In genomic region chr2:12151716-12152115, GRCh38 we compare ENCODE assay signal across 19 cellular contexts.
DNase-seq lines count a peak whose midpoint lies in the region; ATAC-seq and TF ChIP-seq lines count a peak whose summit lies in the region.
"Had no signal": no experiment of that assay in that cellular context is flagged by ENCODE, and none has a peak within 500 bp of the region (broad histone marks: within the 10 kb centered on the region; RNA-seq: fewer than 3 reads in every experiment).

No MANE protein-coding gene starts in this region.

- H3K9ac ChIP-seq in mammary epithelial cell (ENCODE audit: insufficient read depth, low read length) = no peak overlapping the region

- H3K27ac ChIP-seq in breast epithelium (no peak overlapping the region), mammary epithelial cell (ENCODE audit: insufficient read depth, low read depth, low read length) (no peak overlapping the region)
- H3K27ac ChIP-seq: 22Rv1 had no signal

- intact Hi-C loops in MCF 10A (cut with micrococcal nuclease) = no loop called here
- intact Hi-C loops in breast epithelium (cut with DNase I; ENCODE audit: low total_unique reads) = no loop called here
- intact Hi-C loops in mammary epithelial cell (cut with micrococcal nuclease) = no loop called here

- dilution Hi-C loops in mammary epithelial cell (cut with HindIII; ENCODE audit: low sequenced_read_pairs) = no loop called here

- WGBS in mammary epithelial cell (ENCODE audit: low coverage, missing lambda C conversion rate) = 19% methylated on average over 6 of the region's 6 CpGs

- H3K4me3 ChIP-seq in breast epithelium = no peak overlapping the region
- H3K4me3 ChIP-seq in mammary epithelial cell (replicated peaks in 1 of 3; ENCODE audit: insufficient read depth in 1 of 3, low read depth in 2 of 3, low read length in 3 of 3) = no peak overlapping the region
- no peak overlapping the region for H3K4me3 ChIP-seq in fibroblast of villous mesenchyme (ENCODE audit: low read depth, low read length)
- H3K4me3 ChIP-seq: GM12878, HAP-1 had no signal

- H3K79me2 ChIP-seq in mammary epithelial cell (ENCODE audit: insufficient read depth, low read length) = no peaks in the 10 kb centered on the region

- TF ChIP-seq CTCF in MCF 10A (IDR thresholded peaks at IDR 0.05; ENCODE audit: unreplicated experiment) = no peak
- no peak for TF ChIP-seq CTCF in breast epithelium (IDR thresholded peaks at IDR 0.05)
- TF ChIP-seq CTCF in mammary epithelial cell (conservative IDR thresholded peaks at IDR 0.05 in 1 of 2, IDR thresholded peaks at IDR 0.05 in 1 of 2; ENCODE audit: extremely low read depth in 1 of 2, insufficient read depth in 1 of 2, low read depth in 1 of 2, low read length in 2 of 2) = no peak
- TF ChIP-seq CTCF in fibroblast of villous mesenchyme (IDR thresholded peaks at IDR 0.05; ENCODE audit: insufficient read depth, low read depth, low read length) = no peak

- ATAC-seq in GM21381 (IDR thresholded peaks at IDR 0.05; ENCODE audit: unreplicated experiment) = no peak
- no peak for ATAC-seq in GM18907 (IDR thresholded peaks at IDR 0.05; ENCODE audit: unreplicated experiment)
- no peak for ATAC-seq in HG02870 (IDR thresholded peaks at IDR 0.05; ENCODE audit: unreplicated experiment)
- ATAC-seq: GM12878 had no signal

- no TSS peak for BruUV-seq in MCF 10A (replicated peaks; lab: Mats Ljungman, UMichigan)
- BruUV-seq in mammary epithelial cell (replicated peaks; lab: Mats Ljungman, UMichigan) = no TSS peak

- no peaks in the 10 kb centered on the region for H3K27me3 Mint-ChIP-seq in MCF 10A (ENCODE audit: insufficient read depth, unreplicated experiment)
- H3K27me3 Mint-ChIP-seq: CD4-positive, alpha-beta T cell had no signal

- H3K36me3 ChIP-seq in breast epithelium (no peaks in the 10 kb centered on the region), mammary epithelial cell (ENCODE audit: insufficient read depth, low read length) (no peaks in the 10 kb centered on the region)
- H3K36me3 ChIP-seq: BE2C, HAP-1 had no signal

- TF ChIP-seq POLR2A in breast epithelium (IDR thresholded peaks at IDR 0.05) = no peak

- DNase-seq in MCF 10A (ENCODE audit: unreplicated experiment) = peak; percentile 47
- no peak for DNase-seq in breast epithelium (ENCODE audit: low spot score in 2 of 2)
- peak; percentile 58 for DNase-seq in mammary epithelial cell
- peak; percentile 53 for DNase-seq in fibroblast of villous mesenchyme (ENCODE audit: low read depth)
- no peak for DNase-seq in A172 (ENCODE audit: low spot score)
- DNase-seq: BE2C; CD4-positive, alpha-beta T cell; DMS153; NCI-H1105 treated with DMSO at 0.1 percent for 48 hours; NCI-H1694 treated with DMSO at 0.1 percent for 48 hours; NCI-H510A treated with DMSO at 0.1 percent for 48 hours; NCI-H774; RPMI8226 had no signal

- H3K27ac Mint-ChIP-seq in MCF 10A (ENCODE audit: low read depth, unreplicated experiment) = no peak overlapping the region
- H3K27ac Mint-ChIP-seq: CD4-positive, alpha-beta T cell had no signal

- peaks cover 28% of the 10 kb centered on the region for H3K4me1 Mint-ChIP-seq in MCF 10A (ENCODE audit: insufficient read depth, unreplicated experiment)

- no peak overlapping the region for H2AFZ ChIP-seq in mammary epithelial cell (ENCODE audit: low read depth, low read length)

- CTCF ChIA-PET in MCF 10A (lab: Yijun Ruan, JAX) (no interaction called here), mammary epithelial cell (lab: Charles Lee; ENCODE audit: low non-redundant PET) (interaction anchor here (0.7 kb wide), 1 partner anchor 210 kb away, joined by 4 read pairs; no protein-coding TSS in a partner anchor)

- no peaks in the 10 kb centered on the region for H4K20me1 ChIP-seq in mammary epithelial cell (ENCODE audit: insufficient read depth, low read length)

- H3K9me3 Mint-ChIP-seq in MCF 10A (ENCODE audit: unreplicated experiment) = no peaks in the 10 kb centered on the region
- H3K9me3 Mint-ChIP-seq: CD4-positive, alpha-beta T cell had no signal

- POLR2A ChIA-PET in MCF 10A (lab: Yijun Ruan, JAX) = no interaction called here

- no peaks in the 10 kb centered on the region for H3K36me3 Mint-ChIP-seq in MCF 10A (ENCODE audit: insufficient read depth, unreplicated experiment)

- H3K27me3 ChIP-seq in breast epithelium (no peaks in the 10 kb centered on the region), mammary epithelial cell (ENCODE audit: insufficient read depth, low read length) (no peaks in the 10 kb centered on the region)
- H3K27me3 ChIP-seq: BE2C had no signal

- in situ Hi-C loops in mammary epithelial cell (cut with MboI; ENCODE audit: low sequenced_read_pairs in 2 of 2) = no loop called here

- no peaks in the 10 kb centered on the region for H3K9me3 ChIP-seq in breast epithelium
- H3K9me3 ChIP-seq in mammary epithelial cell (replicated peaks; ENCODE audit: insufficient read depth, low read length) = no peaks in the 10 kb centered on the region
- H3K9me3 ChIP-seq: BE2C, HAP-1 had no signal

- no peak overlapping the region for H3K4me3 Mint-ChIP-seq in MCF 10A (ENCODE audit: unreplicated experiment)
- H3K4me3 Mint-ChIP-seq: CD4-positive, alpha-beta T cell had no signal

- peaks cover 0 to 3% of the 10 kb centered on the region in 2 donors for H3K4me1 ChIP-seq in breast epithelium
- peaks cover 28% of the 10 kb centered on the region for H3K4me1 ChIP-seq in mammary epithelial cell (ENCODE audit: insufficient read depth, low read length)
- H3K4me1 ChIP-seq: HAP-1 had no signal

- peak overlapping the region; percentile 22 for H3K4me2 ChIP-seq in mammary epithelial cell (ENCODE audit: insufficient read depth, low read depth, low read length)

Comparison
In these comparisons a context has a peak if more than half of its experiments do, and no peak if none do; other contexts are left out.
1. DNase-seq: peak in MCF 10A (single experiment), mammary epithelial cell (single experiment) and fibroblast of villous mesenchyme (single experiment); none in breast epithelium (0 of 2) and A172 (single experiment).